In genomic region chr1:213947200-213947775, GRCh38 we compare ENCODE assay signal across 2 cellular contexts.
TF ChIP-seq lines count a peak whose summit lies in the region.

No MANE protein-coding gene starts in this region.

TF ChIP-seq in GM23338, 12 proteins besides CTCF, POLR2A, EP300 and RAD21:
- TF ChIP-seq, protein P1, sequence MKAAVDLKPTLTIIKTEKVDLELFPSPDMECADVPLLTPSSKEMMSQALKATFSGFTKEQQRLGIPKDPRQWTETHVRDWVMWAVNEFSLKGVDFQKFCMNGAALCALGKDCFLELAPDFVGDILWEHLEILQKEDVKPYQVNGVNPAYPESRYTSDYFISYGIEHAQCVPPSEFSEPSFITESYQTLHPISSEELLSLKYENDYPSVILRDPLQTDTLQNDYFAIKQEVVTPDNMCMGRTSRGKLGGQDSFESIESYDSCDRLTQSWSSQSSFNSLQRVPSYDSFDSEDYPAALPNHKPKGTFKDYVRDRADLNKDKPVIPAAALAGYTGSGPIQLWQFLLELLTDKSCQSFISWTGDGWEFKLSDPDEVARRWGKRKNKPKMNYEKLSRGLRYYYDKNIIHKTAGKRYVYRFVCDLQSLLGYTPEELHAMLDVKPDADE (IDR thresholded peaks at IDR 0.05), result no peak
- TF ChIP-seq NANOG (IDR thresholded peaks at IDR 0.05; ENCODE audit: borderline replicate concordance) (peak; percentile 53; the same call in 1 of the 2 replicates), JUNB (IDR thresholded peaks at IDR 0.05; ENCODE audit: unreplicated experiment) (no peak), EZH2phosphoT487 (IDR thresholded peaks at IDR 0.05; ENCODE audit: unreplicated experiment) (no peak)
- TF ChIP-seq, protein P2, sequence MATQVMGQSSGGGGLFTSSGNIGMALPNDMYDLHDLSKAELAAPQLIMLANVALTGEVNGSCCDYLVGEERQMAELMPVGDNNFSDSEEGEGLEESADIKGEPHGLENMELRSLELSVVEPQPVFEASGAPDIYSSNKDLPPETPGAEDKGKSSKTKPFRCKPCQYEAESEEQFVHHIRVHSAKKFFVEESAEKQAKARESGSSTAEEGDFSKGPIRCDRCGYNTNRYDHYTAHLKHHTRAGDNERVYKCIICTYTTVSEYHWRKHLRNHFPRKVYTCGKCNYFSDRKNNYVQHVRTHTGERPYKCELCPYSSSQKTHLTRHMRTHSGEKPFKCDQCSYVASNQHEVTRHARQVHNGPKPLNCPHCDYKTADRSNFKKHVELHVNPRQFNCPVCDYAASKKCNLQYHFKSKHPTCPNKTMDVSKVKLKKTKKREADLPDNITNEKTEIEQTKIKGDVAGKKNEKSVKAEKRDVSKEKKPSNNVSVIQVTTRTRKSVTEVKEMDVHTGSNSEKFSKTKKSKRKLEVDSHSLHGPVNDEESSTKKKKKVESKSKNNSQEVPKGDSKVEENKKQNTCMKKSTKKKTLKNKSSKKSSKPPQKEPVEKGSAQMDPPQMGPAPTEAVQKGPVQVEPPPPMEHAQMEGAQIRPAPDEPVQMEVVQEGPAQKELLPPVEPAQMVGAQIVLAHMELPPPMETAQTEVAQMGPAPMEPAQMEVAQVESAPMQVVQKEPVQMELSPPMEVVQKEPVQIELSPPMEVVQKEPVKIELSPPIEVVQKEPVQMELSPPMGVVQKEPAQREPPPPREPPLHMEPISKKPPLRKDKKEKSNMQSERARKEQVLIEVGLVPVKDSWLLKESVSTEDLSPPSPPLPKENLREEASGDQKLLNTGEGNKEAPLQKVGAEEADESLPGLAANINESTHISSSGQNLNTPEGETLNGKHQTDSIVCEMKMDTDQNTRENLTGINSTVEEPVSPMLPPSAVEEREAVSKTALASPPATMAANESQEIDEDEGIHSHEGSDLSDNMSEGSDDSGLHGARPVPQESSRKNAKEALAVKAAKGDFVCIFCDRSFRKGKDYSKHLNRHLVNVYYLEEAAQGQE (IDR thresholded peaks at IDR 0.05; ENCODE audit: unreplicated experiment), result no peak

TF ChIP-seq in H1, 55 proteins besides CTCF, POLR2A, EP300 and RAD21:
- TF ChIP-seq TCF12 (IDR thresholded peaks at IDR 0.05; ENCODE audit: low read depth, low read length) (no peak), HDAC6 (IDR thresholded peaks at IDR 0.05; ENCODE audit: low read depth, low read length) (no peak), KDM1A (IDR thresholded peaks at IDR 0.05; ENCODE audit: borderline replicate concordance, low read length) (no peak), RXRA (IDR thresholded peaks at IDR 0.05; ENCODE audit: insufficient read depth, low read depth, low read length) (no peak), ZNF274 (IDR thresholded peaks at IDR 0.05; ENCODE audit: borderline replicate concordance, extremely low read depth, low read length) (no peak), SP4 (IDR thresholded peaks at IDR 0.05; ENCODE audit: low read length) (no peak), SRF (IDR thresholded peaks at IDR 0.05; ENCODE audit: low read depth, low read length) (no peak), BCL11A (IDR thresholded peaks at IDR 0.05; ENCODE audit: low read depth in 2 of 2, low read length in 2 of 2) (no peak), BACH1 (IDR thresholded peaks at IDR 0.05; ENCODE audit: low read length) (no peak), TEAD4 (IDR thresholded peaks at IDR 0.05; ENCODE audit: low read depth, low read length) (no peak), BRCA1 (IDR thresholded peaks at IDR 0.05; ENCODE audit: low read depth, low read length) (no peak), NANOG (IDR thresholded peaks at IDR 0.05; ENCODE audit: insufficient read depth, low read depth, low read length, poor library complexity, severe bottlenecking) (no peak), FOSL1 (IDR thresholded peaks at IDR 0.05; ENCODE audit: insufficient read depth, low read depth, low read length) (no peak), RFX5 (IDR thresholded peaks at IDR 0.05; ENCODE audit: borderline replicate concordance, low read depth, low read length) (no peak), TBP (IDR thresholded peaks at IDR 0.05; ENCODE audit: low read depth, low read length) (no peak), CHD1 (IDR thresholded peaks at IDR 0.05; ENCODE audit: low read depth, low read length) (no peak), ATF3 (IDR thresholded peaks at IDR 0.05; ENCODE audit: insufficient read depth, low read depth, low read length) (no peak), EZH2 (IDR thresholded peaks at IDR 0.05; ENCODE audit: low read depth, low read length, severe bottlenecking) (no peak)
- TF ChIP-seq, protein P3, sequence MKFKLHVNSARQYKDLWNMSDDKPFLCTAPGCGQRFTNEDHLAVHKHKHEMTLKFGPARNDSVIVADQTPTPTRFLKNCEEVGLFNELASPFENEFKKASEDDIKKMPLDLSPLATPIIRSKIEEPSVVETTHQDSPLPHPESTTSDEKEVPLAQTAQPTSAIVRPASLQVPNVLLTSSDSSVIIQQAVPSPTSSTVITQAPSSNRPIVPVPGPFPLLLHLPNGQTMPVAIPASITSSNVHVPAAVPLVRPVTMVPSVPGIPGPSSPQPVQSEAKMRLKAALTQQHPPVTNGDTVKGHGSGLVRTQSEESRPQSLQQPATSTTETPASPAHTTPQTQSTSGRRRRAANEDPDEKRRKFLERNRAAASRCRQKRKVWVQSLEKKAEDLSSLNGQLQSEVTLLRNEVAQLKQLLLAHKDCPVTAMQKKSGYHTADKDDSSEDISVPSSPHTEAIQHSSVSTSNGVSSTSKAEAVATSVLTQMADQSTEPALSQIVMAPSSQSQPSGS (IDR thresholded peaks at IDR 0.05; ENCODE audit: low read length), result no peak
- TF ChIP-seq, protein P4, sequence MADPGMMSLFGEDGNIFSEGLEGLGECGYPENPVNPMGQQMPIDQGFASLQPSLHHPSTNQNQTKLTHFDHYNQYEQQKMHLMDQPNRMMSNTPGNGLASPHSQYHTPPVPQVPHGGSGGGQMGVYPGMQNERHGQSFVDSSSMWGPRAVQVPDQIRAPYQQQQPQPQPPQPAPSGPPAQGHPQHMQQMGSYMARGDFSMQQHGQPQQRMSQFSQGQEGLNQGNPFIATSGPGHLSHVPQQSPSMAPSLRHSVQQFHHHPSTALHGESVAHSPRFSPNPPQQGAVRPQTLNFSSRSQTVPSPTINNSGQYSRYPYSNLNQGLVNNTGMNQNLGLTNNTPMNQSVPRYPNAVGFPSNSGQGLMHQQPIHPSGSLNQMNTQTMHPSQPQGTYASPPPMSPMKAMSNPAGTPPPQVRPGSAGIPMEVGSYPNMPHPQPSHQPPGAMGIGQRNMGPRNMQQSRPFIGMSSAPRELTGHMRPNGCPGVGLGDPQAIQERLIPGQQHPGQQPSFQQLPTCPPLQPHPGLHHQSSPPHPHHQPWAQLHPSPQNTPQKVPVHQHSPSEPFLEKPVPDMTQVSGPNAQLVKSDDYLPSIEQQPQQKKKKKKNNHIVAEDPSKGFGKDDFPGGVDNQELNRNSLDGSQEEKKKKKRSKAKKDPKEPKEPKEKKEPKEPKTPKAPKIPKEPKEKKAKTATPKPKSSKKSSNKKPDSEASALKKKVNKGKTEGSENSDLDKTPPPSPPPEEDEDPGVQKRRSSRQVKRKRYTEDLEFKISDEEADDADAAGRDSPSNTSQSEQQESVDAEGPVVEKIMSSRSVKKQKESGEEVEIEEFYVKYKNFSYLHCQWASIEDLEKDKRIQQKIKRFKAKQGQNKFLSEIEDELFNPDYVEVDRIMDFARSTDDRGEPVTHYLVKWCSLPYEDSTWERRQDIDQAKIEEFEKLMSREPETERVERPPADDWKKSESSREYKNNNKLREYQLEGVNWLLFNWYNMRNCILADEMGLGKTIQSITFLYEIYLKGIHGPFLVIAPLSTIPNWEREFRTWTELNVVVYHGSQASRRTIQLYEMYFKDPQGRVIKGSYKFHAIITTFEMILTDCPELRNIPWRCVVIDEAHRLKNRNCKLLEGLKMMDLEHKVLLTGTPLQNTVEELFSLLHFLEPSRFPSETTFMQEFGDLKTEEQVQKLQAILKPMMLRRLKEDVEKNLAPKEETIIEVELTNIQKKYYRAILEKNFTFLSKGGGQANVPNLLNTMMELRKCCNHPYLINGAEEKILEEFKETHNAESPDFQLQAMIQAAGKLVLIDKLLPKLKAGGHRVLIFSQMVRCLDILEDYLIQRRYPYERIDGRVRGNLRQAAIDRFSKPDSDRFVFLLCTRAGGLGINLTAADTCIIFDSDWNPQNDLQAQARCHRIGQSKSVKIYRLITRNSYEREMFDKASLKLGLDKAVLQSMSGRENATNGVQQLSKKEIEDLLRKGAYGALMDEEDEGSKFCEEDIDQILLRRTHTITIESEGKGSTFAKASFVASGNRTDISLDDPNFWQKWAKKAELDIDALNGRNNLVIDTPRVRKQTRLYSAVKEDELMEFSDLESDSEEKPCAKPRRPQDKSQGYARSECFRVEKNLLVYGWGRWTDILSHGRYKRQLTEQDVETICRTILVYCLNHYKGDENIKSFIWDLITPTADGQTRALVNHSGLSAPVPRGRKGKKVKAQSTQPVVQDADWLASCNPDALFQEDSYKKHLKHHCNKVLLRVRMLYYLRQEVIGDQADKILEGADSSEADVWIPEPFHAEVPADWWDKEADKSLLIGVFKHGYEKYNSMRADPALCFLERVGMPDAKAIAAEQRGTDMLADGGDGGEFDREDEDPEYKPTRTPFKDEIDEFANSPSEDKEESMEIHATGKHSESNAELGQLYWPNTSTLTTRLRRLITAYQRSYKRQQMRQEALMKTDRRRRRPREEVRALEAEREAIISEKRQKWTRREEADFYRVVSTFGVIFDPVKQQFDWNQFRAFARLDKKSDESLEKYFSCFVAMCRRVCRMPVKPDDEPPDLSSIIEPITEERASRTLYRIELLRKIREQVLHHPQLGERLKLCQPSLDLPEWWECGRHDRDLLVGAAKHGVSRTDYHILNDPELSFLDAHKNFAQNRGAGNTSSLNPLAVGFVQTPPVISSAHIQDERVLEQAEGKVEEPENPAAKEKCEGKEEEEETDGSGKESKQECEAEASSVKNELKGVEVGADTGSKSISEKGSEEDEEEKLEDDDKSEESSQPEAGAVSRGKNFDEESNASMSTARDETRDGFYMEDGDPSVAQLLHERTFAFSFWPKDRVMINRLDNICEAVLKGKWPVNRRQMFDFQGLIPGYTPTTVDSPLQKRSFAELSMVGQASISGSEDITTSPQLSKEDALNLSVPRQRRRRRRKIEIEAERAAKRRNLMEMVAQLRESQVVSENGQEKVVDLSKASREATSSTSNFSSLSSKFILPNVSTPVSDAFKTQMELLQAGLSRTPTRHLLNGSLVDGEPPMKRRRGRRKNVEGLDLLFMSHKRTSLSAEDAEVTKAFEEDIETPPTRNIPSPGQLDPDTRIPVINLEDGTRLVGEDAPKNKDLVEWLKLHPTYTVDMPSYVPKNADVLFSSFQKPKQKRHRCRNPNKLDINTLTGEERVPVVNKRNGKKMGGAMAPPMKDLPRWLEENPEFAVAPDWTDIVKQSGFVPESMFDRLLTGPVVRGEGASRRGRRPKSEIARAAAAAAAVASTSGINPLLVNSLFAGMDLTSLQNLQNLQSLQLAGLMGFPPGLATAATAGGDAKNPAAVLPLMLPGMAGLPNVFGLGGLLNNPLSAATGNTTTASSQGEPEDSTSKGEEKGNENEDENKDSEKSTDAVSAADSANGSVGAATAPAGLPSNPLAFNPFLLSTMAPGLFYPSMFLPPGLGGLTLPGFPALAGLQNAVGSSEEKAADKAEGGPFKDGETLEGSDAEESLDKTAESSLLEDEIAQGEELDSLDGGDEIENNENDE (IDR thresholded peaks at IDR 0.05; ENCODE audit: insufficient replicate concordance, low read length), result no peak
